In the genomic region with DNA sequence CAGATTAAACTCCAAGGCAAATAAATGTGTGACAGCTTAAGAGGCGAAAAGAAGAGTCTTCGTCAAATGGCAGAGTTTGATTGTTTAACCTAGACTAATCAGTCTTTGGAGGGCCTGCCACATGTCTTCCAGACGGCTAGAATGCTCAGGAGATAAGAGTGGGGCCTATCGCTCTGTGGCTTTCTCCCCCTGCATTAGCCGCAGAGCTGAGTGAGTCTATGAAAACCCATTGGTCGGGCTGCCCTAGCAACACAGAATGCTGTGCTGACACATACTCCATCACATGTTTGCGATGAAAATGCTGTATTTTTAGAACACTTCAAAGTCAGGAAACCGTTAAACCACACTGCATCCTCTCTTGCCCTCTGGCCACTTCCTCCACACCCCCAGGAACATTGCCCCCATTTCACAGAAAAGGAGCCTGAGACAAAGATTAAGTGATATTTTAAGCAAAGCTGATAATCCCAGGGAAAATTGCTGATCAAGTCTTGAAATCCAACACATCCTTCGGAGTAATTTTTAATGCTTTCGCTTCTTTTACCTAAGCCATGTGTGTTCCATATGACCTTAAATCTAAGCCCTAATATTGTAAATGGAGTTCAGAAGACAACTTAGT, we compare ENCODE assay signal across 8 cellular contexts.
DNase-seq lines count a peak whose midpoint lies in the region; ATAC-seq and TF ChIP-seq lines count a peak whose summit lies in the region.

No MANE protein-coding gene starts in this region.

- H3K27me3 Mint-ChIP-seq in T-helper 1 cell treated with Interleukin-12 subunit alpha and Interleukin-12 subunit beta and Interleukin-4 antibody, amounts not matched to agents 30 μg/mL and 1 μg/mL, for 36 hours (ENCODE audit: low read depth): no peaks in the 10 kb centered on the region

- no peak for TF ChIP-seq EP300 in stomach (IDR thresholded peaks at IDR 0.05)

- peaks cover 16% of the 10 kb centered on the region for H3K79me1 ChIP-seq in mesenchymal stem cell (replicated peaks; ENCODE audit: low read length, poor library complexity, severe bottlenecking)

- H3K4me3 Mint-ChIP-seq in T-helper 1 cell treated with Interleukin-12 subunit alpha and Interleukin-12 subunit beta and Interleukin-4 antibody, amounts not matched to agents 30 μg/mL and 1 μg/mL, for 36 hours: no peak overlapping the region

- H3K27ac Mint-ChIP-seq in T-helper 1 cell treated with Interleukin-12 subunit alpha and Interleukin-12 subunit beta and Interleukin-4 antibody, amounts not matched to agents 30 μg/mL and 1 μg/mL, for 36 hours: peak overlapping the region; percentile 98

- H3K9me3 ChIP-seq in mesenchymal stem cell (ENCODE audit: control insufficient read depth, low read length): no peaks in the 10 kb centered on the region
- H3K9me3 ChIP-seq in stomach: no peaks in the 10 kb centered on the region

- no peak overlapping the region for H2BK12ac ChIP-seq in mesenchymal stem cell (ENCODE audit: low read length in 2 of 2)

- H3K9ac ChIP-seq in mesenchymal stem cell (ENCODE audit: low read length): no peak overlapping the region

- TF ChIP-seq POLR2A in GM19099 (IDR thresholded peaks at IDR 0.05; ENCODE audit: extremely low read depth, insufficient read length, low read depth): peak; percentile 40
- TF ChIP-seq POLR2A in stomach (IDR thresholded peaks at IDR 0.05): no peak

- ATAC-seq in HG03135 (IDR thresholded peaks at IDR 0.05; ENCODE audit: unreplicated experiment): peak; percentile 87

- no peak overlapping the region for H2BK120ac ChIP-seq in mesenchymal stem cell (ENCODE audit: low read depth, low read length)

- peaks cover 95% of the 10 kb centered on the region for H3K4me1 Mint-ChIP-seq in T-helper 1 cell treated with Interleukin-12 subunit alpha and Interleukin-12 subunit beta and Interleukin-4 antibody, amounts not matched to agents 30 μg/mL and 1 μg/mL, for 36 hours (ENCODE audit: low read depth)

- H2AFZ ChIP-seq in mesenchymal stem cell (ENCODE audit: low read depth, low read length): no peak overlapping the region

- H3K27me3 ChIP-seq in mesenchymal stem cell (ENCODE audit: control insufficient read depth in 1 of 2, insufficient read depth in 1 of 2, low read length in 2 of 2): no peaks in the 10 kb centered on the region
- H3K27me3 ChIP-seq in stomach: no peaks in the 10 kb centered on the region

- TF ChIP-seq CTCF in stomach (IDR thresholded peaks at IDR 0.05): no peak
- no peak for TF ChIP-seq CTCF in coronary artery (IDR thresholded peaks at IDR 0.05)

- peaks cover 6 to 93% of the 10 kb centered on the region in 2 experiments for H3K36me3 ChIP-seq in mesenchymal stem cell (ENCODE audit: control insufficient read depth in 1 of 2, insufficient read depth in 2 of 2, low read depth in 1 of 2, low read length in 2 of 2)
- H3K36me3 ChIP-seq in stomach: peaks cover 0 to 22% (median 7%) of the 10 kb centered on the region in 4 donors

- H3K4me1 ChIP-seq in mesenchymal stem cell (ENCODE audit: control insufficient read depth, insufficient read depth, low read depth, low read length) (peaks cover 8% of the 10 kb centered on the region), stomach (peaks cover 0 to 83% (median 25%) of the 10 kb centered on the region in 4 donors)

- no peak overlapping the region for H2BK15ac ChIP-seq in mesenchymal stem cell (ENCODE audit: low read depth, poor library complexity, severe bottlenecking)

- DNase-seq in mesenchymal stem cell: peak; percentile 87
- DNase-seq in stomach: peak; percentile 47
- DNase-seq in coronary artery (ENCODE audit: low spot score): no peak
- no peak for DNase-seq in NCI-H510A treated with DMSO at 0.1 percent for 48 hours (lab: John Stamatoyannopoulos, UW)

- no peak overlapping the region for H2BK5ac ChIP-seq in mesenchymal stem cell (ENCODE audit: low read depth, low read length, poor library complexity, severe bottlenecking)

- H3K4me2 ChIP-seq in mesenchymal stem cell (ENCODE audit: low read length, poor library complexity, severe bottlenecking): no peak overlapping the region

- H3K9me3 Mint-ChIP-seq in T-helper 1 cell treated with Interleukin-12 subunit alpha and Interleukin-12 subunit beta and Interleukin-4 antibody, amounts not matched to agents 30 μg/mL and 1 μg/mL, for 36 hours: no peaks in the 10 kb centered on the region

- H3K27ac ChIP-seq in angular gyrus (ENCODE audit: low read depth, low read length) (peak overlapping the region; percentile 77), mesenchymal stem cell (ENCODE audit: low read length, poor library complexity, severe bottlenecking) (no peak overlapping the region), stomach (peak overlapping the region in 4 of 5 donors; percentile 39 to 88 (median 70)), coronary artery (peak overlapping the region in 1 of 2 donors; percentile 56)

- H3K4me3 ChIP-seq in mesenchymal stem cell (ENCODE audit: insufficient read depth in 1 of 2, low read depth in 1 of 2, low read length in 2 of 2) (no peak overlapping the region), stomach (no peak overlapping the region), coronary artery (no peak overlapping the region)

- intact Hi-C loops in stomach (cut with DNase I; ENCODE audit: low total_unique reads): no loop called here

- H3K36me3 Mint-ChIP-seq in T-helper 1 cell treated with Interleukin-12 subunit alpha and Interleukin-12 subunit beta and Interleukin-4 antibody, amounts not matched to agents 30 μg/mL and 1 μg/mL, for 36 hours (ENCODE audit: low read depth): peaks cover 73% of the 10 kb centered on the region

- no peak overlapping the region for H3K18ac ChIP-seq in mesenchymal stem cell (ENCODE audit: low read depth in 1 of 2, low read length in 2 of 2)

- no peak overlapping the region for H2AK5ac ChIP-seq in mesenchymal stem cell (ENCODE audit: low read length, severe bottlenecking)

- 29% methylated on average over 10 of the region's 10 CpGs for WGBS in mesenchymal stem cell
- WGBS in stomach, 5 donors: 35 to 59% (median 42%) methylated on average over 10 of the region's 10 CpGs

- no peak overlapping the region for H3K23ac ChIP-seq in mesenchymal stem cell (ENCODE audit: low read length in 2 of 2)

- H4K8ac ChIP-seq in mesenchymal stem cell (ENCODE audit: low read length): no peak overlapping the region

- H3K4ac ChIP-seq in mesenchymal stem cell (ENCODE audit: low read depth in 1 of 2, low read length in 2 of 2): no peak overlapping the region

- no peak overlapping the region for H4K91ac ChIP-seq in mesenchymal stem cell (ENCODE audit: low read length)

- H3K14ac ChIP-seq in mesenchymal stem cell (ENCODE audit: low read length in 2 of 2): no peak overlapping the region

Comparison
In these comparisons a context has a peak if more than half of its experiments do, and no peak if none do; other contexts are left out.
1. DNase-seq: peak in mesenchymal stem cell (single experiment) and stomach (single experiment); none in coronary artery (single experiment) and NCI-H510A treated with DMSO at 0.1 percent for 48 hours (single experiment).